ENCODE assay signal across 9 cellular contexts in the genomic region with DNA sequence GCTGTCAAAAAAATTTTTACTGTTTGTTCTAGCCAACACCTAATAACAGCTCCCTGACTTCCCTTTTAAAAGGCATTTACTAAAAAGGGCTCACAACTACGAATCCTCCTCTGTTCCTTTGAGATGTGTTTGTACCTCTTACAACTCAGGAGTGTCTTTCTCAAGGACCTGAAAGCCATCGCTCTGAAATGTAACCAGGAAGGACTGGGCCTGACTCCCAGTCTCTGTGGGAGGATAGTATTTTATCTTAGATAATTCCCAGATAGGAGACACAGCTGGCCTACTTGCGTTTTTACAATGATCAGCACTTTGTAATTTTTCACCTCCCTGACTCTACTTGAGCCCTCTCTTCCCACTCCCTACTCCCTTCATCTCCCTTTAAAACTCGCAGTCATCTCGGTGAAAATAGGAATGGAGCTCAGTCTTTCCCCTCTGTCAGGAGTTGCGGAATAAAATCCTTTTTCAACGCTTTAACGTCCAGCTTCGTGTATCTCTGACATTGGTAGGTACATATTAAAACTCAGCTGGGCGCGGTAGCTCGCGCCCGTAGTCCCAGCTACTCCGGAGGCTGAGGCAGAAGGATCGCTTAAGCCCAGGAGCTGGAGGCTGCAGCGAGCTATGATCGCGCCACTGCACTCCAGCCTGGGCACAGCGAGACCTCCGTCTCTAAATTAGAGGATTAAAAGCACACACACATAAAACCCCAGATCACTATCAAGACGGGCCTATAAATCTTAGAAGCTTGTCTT. TPM values are rescaled to one million over a fixed set of nuclear protein-coding genes. Genes with fewer than 3 reads are reported as not detected.
A peak's percentile ranks its signal among the peaks of the same experiment; 100 is the strongest.
DNase-seq lines count a peak whose midpoint lies in the region; ATAC-seq lines count a peak whose summit lies in the region.
"Had no signal": no experiment of that assay in that cellular context is flagged by ENCODE, and none has a peak within 500 bp of the region (broad histone marks: within the 10 kb centered on the region; RNA-seq: fewer than 3 reads in every experiment).

No MANE protein-coding gene starts in this region.

- H3K36me3 ChIP-seq in NT2/D1 (ENCODE audit: insufficient read depth, insufficient read length, low read length), result peaks cover 28% of the 10 kb centered on the region

- peak overlapping the region; percentile 89 to 99 (median 97) for H3K4me3 Mint-ChIP-seq in naive B cell

- H3K27me3 Mint-ChIP-seq in naive B cell, result no peaks in the 10 kb centered on the region

- H3K27ac ChIP-seq in cingulate gyrus (ENCODE audit: low read depth, low read length), result peak overlapping the region; percentile 89

- H3K4me3 ChIP-seq in NT2/D1 (ENCODE audit: insufficient read length, low read depth), result peak overlapping the region; percentile 79

- in situ Hi-C loops in Caki2 (cut with HindIII; ENCODE audit: low pct_unique_long_range_greater_than_20kb, low sequenced_read_pairs), result no loop called here

- H3K27me3 ChIP-seq in NT2/D1 (ENCODE audit: insufficient read depth, insufficient read length), result no peaks in the 10 kb centered on the region

- peaks cover 0 to 7% of the 10 kb centered on the region in 2 donors for H3K36me3 Mint-ChIP-seq in naive B cell

- H3K4me1 ChIP-seq in NT2/D1 (ENCODE audit: insufficient read depth, insufficient read length), result no peaks in the 10 kb centered on the region

- peak overlapping the region; percentile 87 for H3K9ac ChIP-seq in NT2/D1 (ENCODE audit: insufficient read length, low read depth)

- peaks cover 34 to 49% (median 34%) of the 10 kb centered on the region in 3 donors for H3K4me1 Mint-ChIP-seq in naive B cell

- H3K9me3 ChIP-seq in NT2/D1 (ENCODE audit: insufficient read depth, low read length), result no peaks in the 10 kb centered on the region

- peak; percentile 23 for DNase-seq in Caki2 (ENCODE audit: low read depth)
- no peak for DNase-seq in NT2/D1 (ENCODE audit: low read depth, low spot score)
- DNase-seq in naive B cell, result peak; percentile 6
- no peak for DNase-seq in NCI-H446 (lab: John Stamatoyannopoulos, UW)
- DNase-seq in D341Med (ENCODE audit: low spot score), result no peak
- DNase-seq in islet precursor cell, result no peak
- DNase-seq in NCI-H2171 treated with DMSO at 0.1 percent for 48 hours (lab: John Stamatoyannopoulos, UW), result no peak

- no peaks in the 10 kb centered on the region for H3K9me3 Mint-ChIP-seq in naive B cell

- ATAC-seq in naive B cell (ENCODE audit: low read depth in 2 of 2), result no peak

- peak overlapping the region; percentile 96 to 99 (median 98) for H3K27ac Mint-ChIP-seq in naive B cell

RNA-seq across cellular contexts. Expression of gene KRCC1, which starts 1.1 kb away (rescaled TPM):
- 34.5 and 42.9 TPM in 2 replicates for total RNA-seq in Caki2 (2014; rRNA removed; shearing (Covaris generic); ENCODE audit: low replicate concordance)
- 10 to 100 TPM; 35.8 to 75.8 (median 60.9) TPM for polyA plus RNA-seq in naive B cell (ENCODE audit: low read depth in 6 of 6)

RNA-seq across cellular contexts. Expression of gene SMYD1, which starts 13.2 kb away (rescaled TPM):
- not detected in 2 replicates for total RNA-seq in Caki2 (2014; rRNA removed; shearing (Covaris generic); ENCODE audit: low replicate concordance)
- polyA plus RNA-seq in naive B cell (ENCODE audit: low read depth in 6 of 6), result not detected
- total RNA-seq: M059J had no signal

RNA-seq across cellular contexts. Expression of gene RNU2-63P, which starts 38.1 kb away (rescaled TPM):
- total RNA-seq in Caki2 (2014; rRNA removed; shearing (Covaris generic); ENCODE audit: low replicate concordance), result not detected in 2 replicates
- 10 to 100 TPM in 2 of 6 donors, 1 to 10 TPM in 1, not detected in 3; 9.0 to 94.7 (median 34.8) TPM for polyA plus RNA-seq in naive B cell (ENCODE audit: low read depth in 6 of 6)
- total RNA-seq: M059J had no signal

Comparison
In these comparisons a context has a peak if more than half of its experiments do, and no peak if none do; other contexts are left out.
1. DNase-seq: peak in Caki2 (single experiment) and naive B cell (single experiment); none in NT2/D1 (single experiment), NCI-H446 (0 of 2), D341Med (single experiment), islet precursor cell (single experiment) and NCI-H2171 treated with DMSO at 0.1 percent for 48 hours (single experiment).